Comparison of ENCODE assay signal across 21 cellular contexts in the genomic region with DNA sequence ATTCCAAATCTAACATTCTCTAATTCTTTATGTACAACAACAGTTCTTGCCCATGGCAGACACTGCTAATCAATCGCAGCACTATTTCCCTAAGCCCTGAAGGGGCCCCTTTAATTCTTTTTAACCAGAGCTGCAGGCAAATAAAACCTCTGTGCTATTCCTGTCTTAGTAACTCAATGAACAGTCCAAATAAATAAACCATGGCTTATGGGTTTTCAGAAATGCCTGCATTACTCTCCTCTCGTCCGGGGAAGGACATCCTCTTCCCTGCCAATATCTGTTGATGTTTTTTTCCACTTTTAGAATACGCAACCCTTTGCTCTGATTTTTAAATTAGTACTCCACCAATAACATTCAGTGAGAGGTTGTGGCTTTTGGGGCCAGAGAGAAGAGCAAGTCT. TPM values are rescaled to one million over a fixed set of nuclear protein-coding genes. Genes with fewer than 3 reads are reported as not detected.
A peak's percentile ranks its signal among the peaks of the same experiment; 100 is the strongest.
DNase-seq lines count a peak whose midpoint lies in the region; ATAC-seq and TF ChIP-seq lines count a peak whose summit lies in the region.
"Had no signal": no experiment of that assay in that cellular context is flagged by ENCODE, and none has a peak within 500 bp of the region (broad histone marks: within the 10 kb centered on the region; RNA-seq: fewer than 3 reads in every experiment).

No MANE protein-coding gene starts in this region.

- DNase-seq in heart left ventricle (no peak), Right ventricle myocardium inferior (ENCODE audit: missing footprints) (no peak), right cardiac atrium (no peak), trophoblast cell (no peak), NCI-H187 (lab: John Stamatoyannopoulos, UW) (no peak), SJCRH30 (no peak), DMS114 treated with DMSO at 0.1 percent for 48 hours (lab: John Stamatoyannopoulos, UW; ENCODE audit: unreplicated experiment) (no peak), posterior cingulate gyrus (no peak)
- DNase-seq: effector CD8-positive, alpha-beta T cell; GF-D8; hypothalamus; Kasumi-1; kidney glomerular epithelial cell; NCI-H774; OCI-M1; small intestine; testis had no signal

- H3K9ac ChIP-seq in trophoblast cell (ENCODE audit: low read length), result no peak overlapping the region
- H3K9ac ChIP-seq: BLaER1 treated with 17β-estradiol and CSF1 and Interleukin-3, amounts not matched to agents 10 nM and 100 nM had no signal

- H4K91ac ChIP-seq in trophoblast cell (ENCODE audit: low read depth, low read length), result no peak overlapping the region

- TF ChIP-seq POLR2A in heart left ventricle (IDR thresholded peaks at IDR 0.05), result no peak

- no peak overlapping the region for H3K18ac ChIP-seq in trophoblast cell (ENCODE audit: low read length)

- H3K36me3 ChIP-seq in heart left ventricle (peaks cover 0 to 1% (median 0%) of the 10 kb centered on the region in 9 donors), trophoblast cell (ENCODE audit: control insufficient read depth in 1 of 2, insufficient read depth in 2 of 2, low read length in 2 of 2) (peaks cover 2 to 14% of the 10 kb centered on the region in 2 experiments), SJCRH30 (no peaks in the 10 kb centered on the region)
- H3K36me3 ChIP-seq: BLaER1 treated with 17β-estradiol and CSF1 and Interleukin-3, amounts not matched to agents 10 nM and 100 nM had no signal

- H3K14ac ChIP-seq in trophoblast cell (ENCODE audit: low read length), result no peak overlapping the region

- H3K79me2 ChIP-seq in trophoblast cell (ENCODE audit: control insufficient read depth, insufficient read depth, low read length, poor library complexity), result peaks cover 20% of the 10 kb centered on the region

- H3K4me3 ChIP-seq in heart left ventricle (peak overlapping the region in 1 of 12 donors; percentile 4), right cardiac atrium (ENCODE audit: low read length) (no peak overlapping the region), trophoblast cell (ENCODE audit: low read depth, low read length) (no peak overlapping the region), SJCRH30 (no peak overlapping the region)
- H3K4me3 ChIP-seq: BLaER1 treated with 17β-estradiol and CSF1 and Interleukin-3, amounts not matched to agents 10 nM and 100 nM; testis had no signal

- H3K4me1 ChIP-seq in heart left ventricle (peaks cover 0 to 63% (median 31%) of the 10 kb centered on the region in 12 donors), right cardiac atrium (ENCODE audit: control insufficient read depth, insufficient read depth, low read length) (peaks cover 13% of the 10 kb centered on the region), trophoblast cell (ENCODE audit: control insufficient read depth in 1 of 2, insufficient read depth in 2 of 2, low read length in 2 of 2) (peaks cover 17 to 24% of the 10 kb centered on the region in 2 experiments), SJCRH30 (no peaks in the 10 kb centered on the region)

- H2BK5ac ChIP-seq in trophoblast cell (ENCODE audit: low read depth, low read length, poor library complexity), result no peak overlapping the region

- peaks cover 12% of the 10 kb centered on the region for H3K79me1 ChIP-seq in trophoblast cell (ENCODE audit: low read length)

- no peak overlapping the region for H3K4me2 ChIP-seq in trophoblast cell (ENCODE audit: low read length)
- H3K4me2 ChIP-seq: BLaER1 treated with 17β-estradiol and CSF1 and Interleukin-3, amounts not matched to agents 10 nM and 100 nM had no signal

- WGBS in heart left ventricle, 4 donors, result 28 to 55% (median 36%) methylated on average over 4 of the region's 4 CpGs
- 33% methylated on average over 4 of the region's 4 CpGs for WGBS in right cardiac atrium
- WGBS in trophoblast cell (ENCODE audit: extremely low coverage, insufficient coverage, insufficient read length), result no CpG with 5 or more reads among the region's 4 CpGs

- H3K4ac ChIP-seq in trophoblast cell (ENCODE audit: low read depth, low read length), result peak overlapping the region; percentile 60

- peak overlapping the region in 8 of 12 donors; percentile 10 to 91 (median 40) for H3K27ac ChIP-seq in heart left ventricle
- H3K27ac ChIP-seq in right cardiac atrium (ENCODE audit: low read length), result peak overlapping the region; percentile 53
- no peak overlapping the region for H3K27ac ChIP-seq in trophoblast cell (ENCODE audit: low read depth, low read length)
- no peak overlapping the region for H3K27ac ChIP-seq in SJCRH30
- H3K27ac ChIP-seq: BLaER1 treated with 17β-estradiol and CSF1 and Interleukin-3, amounts not matched to agents 10 nM and 100 nM had no signal

- no peak overlapping the region for H2AFZ ChIP-seq in trophoblast cell (ENCODE audit: insufficient read depth, low read length, poor library complexity)

- ATAC-seq in heart left ventricle (peak in 3 of 4 donors; percentile 19 to 55 (median 49)), Right ventricle myocardium inferior (no peak), right cardiac atrium (no peak)
- ATAC-seq: activated CD4-positive, CD25-positive, alpha-beta regulatory T cell treated with anti-CD3 and anti-CD28 coated beads, Interleukin-2, amount 50 U/mL, for 24 hours had no signal

- no peak overlapping the region for H4K8ac ChIP-seq in trophoblast cell (ENCODE audit: low read depth, low read length)

- TF ChIP-seq CTCF in heart left ventricle (IDR thresholded peaks at IDR 0.05), result no peak

- H3K27me3 ChIP-seq in heart left ventricle (no peaks in the 10 kb centered on the region), right cardiac atrium (ENCODE audit: control insufficient read depth, insufficient read depth) (no peaks in the 10 kb centered on the region), trophoblast cell (ENCODE audit: insufficient read depth, low read length) (no peaks in the 10 kb centered on the region), SJCRH30 (no peaks in the 10 kb centered on the region)
- H3K27me3 ChIP-seq: BLaER1 treated with 17β-estradiol and CSF1 and Interleukin-3, amounts not matched to agents 10 nM and 100 nM; testis had no signal

- no peak overlapping the region for H2BK120ac ChIP-seq in trophoblast cell (ENCODE audit: insufficient read depth, low read length, poor library complexity)

- no peak overlapping the region for H3K23ac ChIP-seq in trophoblast cell (ENCODE audit: low read length)

- H2BK12ac ChIP-seq in trophoblast cell (ENCODE audit: low read length), result no peak overlapping the region

- H4K12ac ChIP-seq in trophoblast cell (ENCODE audit: low read depth, low read length), result no peak overlapping the region

- intact Hi-C loops in heart left ventricle (cut with DNase I) (loop anchor here in 7 of 10 donors (5.0 to 10.0 kb wide), 6 partner anchors 33 to 236 kb away; a partner anchor contains a TSS), Right ventricle myocardium inferior (cut with DNase I) (loop anchor here (10.0 kb wide), 1 partner anchor 134 kb away; no protein-coding TSS in a partner anchor), right cardiac atrium (cut with DNase I) (loop anchor here in 1 of 4 donors (10.0 kb wide), 1 partner anchor 96 kb away; no protein-coding TSS in a partner anchor), posterior cingulate gyrus (cut with DNase I) (no loop called here)

- no peaks in the 10 kb centered on the region for H3K9me3 ChIP-seq in heart left ventricle
- no peaks in the 10 kb centered on the region for H3K9me3 ChIP-seq in right cardiac atrium (ENCODE audit: control insufficient read depth, low read length)
- no peaks in the 10 kb centered on the region for H3K9me3 ChIP-seq in trophoblast cell (ENCODE audit: insufficient read depth, low read depth, low read length)
- H3K9me3 ChIP-seq in SJCRH30 (replicated peaks), result no peaks in the 10 kb centered on the region
- H3K9me3 ChIP-seq: BLaER1 treated with 17β-estradiol and CSF1 and Interleukin-3, amounts not matched to agents 10 nM and 100 nM; testis had no signal

- H2AK5ac ChIP-seq in trophoblast cell (ENCODE audit: low read length), result no peak overlapping the region

RNA-seq across cellular contexts. Expression of a gene that starts 35.1 kb away (rescaled TPM):
- total RNA-seq in heart left ventricle, result 10 to 100 TPM in 3 of 9 donors, 1 to 10 TPM in 6; 4.3 to 15.2 (median 7.8) TPM
- 1 to 10 TPM; 1.5 to 3.9 TPM for polyA plus RNA-seq in heart left ventricle
- 7.7 TPM for total RNA-seq in Right ventricle myocardium inferior
- total RNA-seq in right cardiac atrium, result 10 to 100 TPM; 10.6 to 15.2 (median 11.8) TPM
- 2.3 TPM for polyA plus RNA-seq in right cardiac atrium
- polyA plus RNA-seq in trophoblast cell (2013), result 24.6 and 25.1 TPM in 2 replicates
- 0.23 and 0.65 TPM in 2 replicates for total RNA-seq in SJCRH30 (2014; rRNA removed; shearing (Covaris generic))
- total RNA-seq: activated CD8-positive, alpha-beta memory T cell treated with anti-CD3 and anti-CD28 coated beads for 36 hours; T-helper 2 cell treated with Interferon-gamma antibody and Interleukin-4, amounts not matched to agents 100 ng/mL and 5 ng/mL, for 36 hours had no signal

Comparison
In these comparisons a context has a peak if more than half of its experiments do, and no peak if none do; other contexts are left out.
1. ATAC-seq: peak in heart left ventricle (3 of 4); none in Right ventricle myocardium inferior (single experiment) and right cardiac atrium (0 of 2).
2. H3K27ac ChIP-seq: peak in heart left ventricle (8 of 12) and right cardiac atrium (single experiment); none in trophoblast cell (single experiment) and SJCRH30 (single experiment).